In the genomic region with DNA sequence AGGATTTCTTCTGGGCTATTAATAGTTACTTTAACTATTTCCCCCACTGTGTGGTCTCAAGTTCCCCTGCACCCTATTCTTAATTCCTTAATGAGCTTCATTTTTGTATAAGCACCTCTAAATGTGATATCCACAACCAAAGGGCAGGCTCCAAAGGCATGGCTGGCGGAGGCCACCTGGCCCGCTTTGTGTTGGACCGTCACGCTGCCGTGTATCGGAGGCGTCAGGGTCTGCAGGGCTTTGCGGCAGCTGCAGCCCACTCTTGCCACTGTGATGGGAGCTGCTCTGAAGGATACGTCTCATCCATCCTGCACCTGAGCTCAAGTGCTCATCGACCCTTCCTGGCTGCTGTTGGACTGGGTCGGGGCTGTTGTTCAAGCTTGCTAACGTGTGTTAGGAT, we compare ENCODE assay signal across 1 cellular context.
TF ChIP-seq lines count a peak whose summit lies in the region.

No MANE protein-coding gene starts in this region.

TF ChIP-seq in neural cell, 6 proteins besides CTCF, POLR2A, EP300 and RAD21 (continued from another document):
- TF ChIP-seq, protein P1, sequence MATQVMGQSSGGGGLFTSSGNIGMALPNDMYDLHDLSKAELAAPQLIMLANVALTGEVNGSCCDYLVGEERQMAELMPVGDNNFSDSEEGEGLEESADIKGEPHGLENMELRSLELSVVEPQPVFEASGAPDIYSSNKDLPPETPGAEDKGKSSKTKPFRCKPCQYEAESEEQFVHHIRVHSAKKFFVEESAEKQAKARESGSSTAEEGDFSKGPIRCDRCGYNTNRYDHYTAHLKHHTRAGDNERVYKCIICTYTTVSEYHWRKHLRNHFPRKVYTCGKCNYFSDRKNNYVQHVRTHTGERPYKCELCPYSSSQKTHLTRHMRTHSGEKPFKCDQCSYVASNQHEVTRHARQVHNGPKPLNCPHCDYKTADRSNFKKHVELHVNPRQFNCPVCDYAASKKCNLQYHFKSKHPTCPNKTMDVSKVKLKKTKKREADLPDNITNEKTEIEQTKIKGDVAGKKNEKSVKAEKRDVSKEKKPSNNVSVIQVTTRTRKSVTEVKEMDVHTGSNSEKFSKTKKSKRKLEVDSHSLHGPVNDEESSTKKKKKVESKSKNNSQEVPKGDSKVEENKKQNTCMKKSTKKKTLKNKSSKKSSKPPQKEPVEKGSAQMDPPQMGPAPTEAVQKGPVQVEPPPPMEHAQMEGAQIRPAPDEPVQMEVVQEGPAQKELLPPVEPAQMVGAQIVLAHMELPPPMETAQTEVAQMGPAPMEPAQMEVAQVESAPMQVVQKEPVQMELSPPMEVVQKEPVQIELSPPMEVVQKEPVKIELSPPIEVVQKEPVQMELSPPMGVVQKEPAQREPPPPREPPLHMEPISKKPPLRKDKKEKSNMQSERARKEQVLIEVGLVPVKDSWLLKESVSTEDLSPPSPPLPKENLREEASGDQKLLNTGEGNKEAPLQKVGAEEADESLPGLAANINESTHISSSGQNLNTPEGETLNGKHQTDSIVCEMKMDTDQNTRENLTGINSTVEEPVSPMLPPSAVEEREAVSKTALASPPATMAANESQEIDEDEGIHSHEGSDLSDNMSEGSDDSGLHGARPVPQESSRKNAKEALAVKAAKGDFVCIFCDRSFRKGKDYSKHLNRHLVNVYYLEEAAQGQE (IDR thresholded peaks at IDR 0.05; ENCODE audit: borderline replicate concordance): no peak
- TF ChIP-seq EZH2 (IDR thresholded peaks at IDR 0.05; ENCODE audit: borderline replicate concordance, insufficient read depth, low read length, poor library complexity, severe bottlenecking): no peak
- TF ChIP-seq POLR2AphosphoS5 (IDR thresholded peaks at IDR 0.05): no peak
